In genomic region chr18:79210002-79210910, GRCh38 we compare ENCODE assay signal across 20 cellular contexts.
A peak's percentile ranks its signal among the peaks of the same experiment; 100 is the strongest.
DNase-seq lines count a peak whose midpoint lies in the region; ATAC-seq, FAIRE-seq and TF ChIP-seq lines count a peak whose summit lies in the region.
"Had no signal": no experiment of that assay in that cellular context is flagged by ENCODE, and none has a peak within 500 bp of the region (broad histone marks: within the 10 kb centered on the region; RNA-seq: fewer than 3 reads in every experiment).

No MANE protein-coding gene starts in this region.

- WGBS in upper lobe of left lung, 2 donors, result 92 to 98% methylated on average over 12 to 16 of the region's 16 CpGs

- TF ChIP-seq CTCF in WTC11 (IDR thresholded peaks at IDR 0.05), result no peak
- TF ChIP-seq CTCF in upper lobe of left lung (IDR thresholded peaks at IDR 0.05), result no peak
- TF ChIP-seq CTCF in kidney (IDR thresholded peaks at IDR 0.05; ENCODE audit: borderline replicate concordance, extremely low read depth, insufficient read depth), result no peak

- H3K4me3 Mint-ChIP-seq in activated naive CD4-positive, alpha-beta T cell treated with anti-CD3 and anti-CD28 coated beads, Interleukin-2, amount 10 ng/mL, durations not matched to agents 7 days and 5 days, result no peak overlapping the region
- H3K4me3 Mint-ChIP-seq in WTC11, result no peak overlapping the region

- H3K4me1 ChIP-seq in upper lobe of left lung (no peaks in the 10 kb centered on the region), kidney (ENCODE audit: control insufficient read depth in 1 of 2, insufficient read depth in 1 of 2, low read depth in 1 of 2, low read length in 2 of 2) (no peaks in the 10 kb centered on the region)
- H3K4me1 ChIP-seq: BLaER1 had no signal

- H3K36me3 ChIP-seq in upper lobe of left lung, result peaks cover 0 to 21% (median 8%) of the 10 kb centered on the region in 4 donors
- peaks cover 9 to 11% of the 10 kb centered on the region in 2 donors for H3K36me3 ChIP-seq in kidney (ENCODE audit: control insufficient read depth in 1 of 2, insufficient read depth in 2 of 2, low read length in 2 of 2)

- no peak for TF ChIP-seq EP300 in upper lobe of left lung (IDR thresholded peaks at IDR 0.05)

- H3K9ac ChIP-seq in kidney (ENCODE audit: low read length in 2 of 2), result no peak overlapping the region
- H3K9ac ChIP-seq: BLaER1, KMS-11 had no signal

- DNase-seq in activated naive CD4-positive, alpha-beta T cell treated with anti-CD3 and anti-CD28 coated beads, Interleukin-2, amount 10 ng/mL, durations not matched to agents 7 days and 5 days, result no peak
- no peak for DNase-seq in activated naive CD4-positive, alpha-beta T cell treated with anti-CD3 and anti-CD28 coated beads, Interleukin-2, amount 50 U/mL, for 72 hours (ENCODE audit: low spot score in 2 of 2)
- no peak for DNase-seq in WTC11 (ENCODE audit: low spot score)
- DNase-seq in left lobe of liver (ENCODE audit: low spot score), result no peak
- peak in 1 of 2 donors; percentile 52 for DNase-seq in upper lobe of left lung
- no peak for DNase-seq in NCI-H226
- DNase-seq in C1 segment of cervical spinal cord (lab: John Stamatoyannopoulos, UW), result no peak
- no peak for DNase-seq in kidney
- DNase-seq: GDM1, HCEC 1CT, NCI-H1105, NCI-H187, NCI-H345, NCI-H526, SHP77 treated with DMSO at 0.1 percent for 48 hours had no signal

- no peak for TF ChIP-seq POLR2A in upper lobe of left lung (IDR thresholded peaks at IDR 0.05)

- no peaks in the 10 kb centered on the region for H3K27me3 ChIP-seq in upper lobe of left lung
- H3K27me3 ChIP-seq: BLaER1 had no signal

- no peak for FAIRE-seq in kidney (lab: Jason Lieb, UNC)
- FAIRE-seq: A204.1, GM12891, GM19239 had no signal

- no peak for ATAC-seq in activated naive CD4-positive, alpha-beta T cell treated with anti-CD3 and anti-CD28 coated beads, Interleukin-2, amount 50 U/mL, for 72 hours
- ATAC-seq in WTC11, result no peak
- ATAC-seq in left lobe of liver, result peak; percentile 22
- ATAC-seq in upper lobe of left lung (ENCODE audit: low FRiP score in 2 of 2), result peak; percentile 23 to 49

- peaks cover 5% of the 10 kb centered on the region for H3K36me3 Mint-ChIP-seq in activated naive CD4-positive, alpha-beta T cell treated with anti-CD3 and anti-CD28 coated beads, Interleukin-2, amount 10 ng/mL, durations not matched to agents 7 days and 5 days
- peaks cover 0 to 8% of the 10 kb centered on the region in 2 donors for H3K36me3 Mint-ChIP-seq in activated naive CD4-positive, alpha-beta T cell treated with anti-CD3 and anti-CD28 coated beads, Interleukin-2, amount 50 U/mL, for 72 hours
- H3K36me3 Mint-ChIP-seq in WTC11, result peaks cover 5% of the 10 kb centered on the region; the same call in 1 of the 2 replicates

- POLR2A ChIA-PET in WTC11 (lab: Charles Lee), result no interaction called here

- H3K9me3 Mint-ChIP-seq in activated naive CD4-positive, alpha-beta T cell treated with anti-CD3 and anti-CD28 coated beads, Interleukin-2, amount 10 ng/mL, durations not matched to agents 7 days and 5 days, result no peaks in the 10 kb centered on the region
- no peaks in the 10 kb centered on the region for H3K9me3 Mint-ChIP-seq in activated naive CD4-positive, alpha-beta T cell treated with anti-CD3 and anti-CD28 coated beads, Interleukin-2, amount 50 U/mL, for 72 hours
- H3K9me3 Mint-ChIP-seq in WTC11, result no peaks in the 10 kb centered on the region

- CTCF ChIA-PET in activated naive CD4-positive, alpha-beta T cell treated with anti-CD3 and anti-CD28 coated beads, Interleukin-2, amount 10 ng/mL, durations not matched to agents 7 days and 5 days (lab: Charles Lee), result no interaction called here
- CTCF ChIA-PET in WTC11 (lab: Charles Lee), result no interaction called here

- peaks cover 6% of the 10 kb centered on the region for H3K4me1 Mint-ChIP-seq in activated naive CD4-positive, alpha-beta T cell treated with anti-CD3 and anti-CD28 coated beads, Interleukin-2, amount 10 ng/mL, durations not matched to agents 7 days and 5 days
- H3K4me1 Mint-ChIP-seq in WTC11, result no peaks in the 10 kb centered on the region

- intact Hi-C loops in kidney (cut with DNase I), result no loop called here

- no peaks in the 10 kb centered on the region for H3K27me3 Mint-ChIP-seq in activated naive CD4-positive, alpha-beta T cell treated with anti-CD3 and anti-CD28 coated beads, Interleukin-2, amount 10 ng/mL, durations not matched to agents 7 days and 5 days
- H3K27me3 Mint-ChIP-seq in WTC11 (ENCODE audit: low read depth), result no peaks in the 10 kb centered on the region

- H3K9me3 ChIP-seq in upper lobe of left lung, result no peaks in the 10 kb centered on the region
- H3K9me3 ChIP-seq in kidney (ENCODE audit: control insufficient read depth in 1 of 2, low read length in 2 of 2), result no peaks in the 10 kb centered on the region
- H3K9me3 ChIP-seq: BLaER1 had no signal

- no peak overlapping the region for H3K27ac ChIP-seq in upper lobe of left lung
- H3K27ac ChIP-seq in kidney (ENCODE audit: low read depth in 2 of 2, low read length in 2 of 2), result no peak overlapping the region
- H3K27ac ChIP-seq: BLaER1, KMS-11 had no signal

- no peak overlapping the region for H3K4me3 ChIP-seq in upper lobe of left lung
- no peak overlapping the region for H3K4me3 ChIP-seq in kidney (ENCODE audit: low read length in 2 of 2)
- H3K4me3 ChIP-seq: BLaER1 had no signal

- peak overlapping the region; percentile 28 for H3K27ac Mint-ChIP-seq in activated naive CD4-positive, alpha-beta T cell treated with anti-CD3 and anti-CD28 coated beads, Interleukin-2, amount 10 ng/mL, durations not matched to agents 7 days and 5 days
- peak overlapping the region in 1 of 2 donors; percentile 37 for H3K27ac Mint-ChIP-seq in activated naive CD4-positive, alpha-beta T cell treated with anti-CD3 and anti-CD28 coated beads, Interleukin-2, amount 50 U/mL, for 72 hours
- H3K27ac Mint-ChIP-seq in WTC11, result peak overlapping the region; percentile 15; the same call in 1 of the 2 replicates

TF ChIP-seq in WTC11, 78 proteins besides CTCF, POLR2A, EP300 and RAD21 (continues in another document):
- no peak for TF ChIP-seq MXD4 (CRISPR knock-in tag; IDR thresholded peaks at IDR 0.05; ENCODE audit: borderline replicate concordance)
- TF ChIP-seq ZNF396 (CRISPR knock-in tag; IDR thresholded peaks at IDR 0.05; ENCODE audit: borderline replicate concordance), result no peak
- no peak for TF ChIP-seq E2F1 (CRISPR knock-in tag; IDR thresholded peaks at IDR 0.05)
- TF ChIP-seq ZNF532 (CRISPR knock-in tag; IDR thresholded peaks at IDR 0.05; ENCODE audit: borderline replicate concordance), result no peak

Comparison
In these comparisons a context has a peak if more than half of its experiments do, and no peak if none do; other contexts are left out.
1. ATAC-seq: peak in left lobe of liver (single experiment) and upper lobe of left lung (2 of 2); none in activated naive CD4-positive, alpha-beta T cell treated with anti-CD3 and anti-CD28 coated beads, Interleukin-2, amount 50 U/mL, for 72 hours (0 of 2) and WTC11 (single experiment).